Comparison of ENCODE assay signal across 7 cellular contexts in the genomic region with DNA sequence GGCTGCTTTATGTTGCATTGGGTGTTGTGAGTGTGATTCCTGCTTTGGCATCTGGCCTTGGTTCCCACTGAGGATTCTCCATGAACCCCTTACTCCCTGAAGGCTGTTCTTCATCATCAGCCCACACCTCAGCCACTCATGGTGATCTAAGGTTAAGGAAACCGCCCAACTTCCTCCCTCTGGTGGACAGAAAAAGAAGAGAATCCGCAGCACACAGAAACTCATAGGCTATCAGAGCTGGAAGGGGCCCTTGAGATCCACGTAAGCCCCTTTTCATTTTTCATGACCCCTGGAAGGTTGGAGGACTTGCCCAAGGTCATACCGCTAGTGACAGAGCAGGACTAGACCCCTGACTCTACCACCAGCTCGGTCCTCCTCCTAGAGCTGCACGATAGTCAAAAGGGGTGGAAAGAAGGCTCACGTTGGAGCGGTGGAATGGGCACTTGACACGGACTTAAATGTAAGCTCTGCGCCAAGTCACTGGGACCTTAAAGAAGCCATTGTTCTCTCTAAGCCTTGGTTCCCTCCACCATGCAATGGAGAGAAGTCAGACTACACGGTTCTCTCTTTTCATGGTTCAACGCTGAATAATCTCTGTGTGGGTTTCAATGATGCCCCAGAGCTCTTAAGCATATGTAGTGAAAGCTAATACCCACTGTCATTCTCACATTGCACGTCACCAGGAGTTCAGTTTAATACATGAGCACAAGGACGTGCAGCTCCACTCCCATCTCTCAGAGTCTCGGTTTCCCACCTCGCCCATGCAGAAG.
DNase-seq lines count a peak whose midpoint lies in the region; ATAC-seq and TF ChIP-seq lines count a peak whose summit lies in the region.

No MANE protein-coding gene starts in this region.

- H3K4me3 Mint-ChIP-seq in activated B cell treated with CpG ODN at 0.5 μM for 24 hours, result no peak overlapping the region

- H3K9me3 Mint-ChIP-seq in activated B cell treated with CpG ODN at 0.5 μM for 24 hours, result no peaks in the 10 kb centered on the region

- no peaks in the 10 kb centered on the region for H3K27me3 Mint-ChIP-seq in activated B cell treated with CpG ODN at 0.5 μM for 24 hours

- WGBS in upper lobe of left lung, 2 donors, result 90 to 94% methylated on average over 14 to 16 of the region's 16 CpGs

- peaks cover 4 to 16% (median 6%) of the 10 kb centered on the region in 4 donors for H3K4me1 ChIP-seq in upper lobe of left lung

- no peaks in the 10 kb centered on the region for H3K27me3 ChIP-seq in HL-60 (ENCODE audit: insufficient read depth, poor library complexity, severe bottlenecking)
- H3K27me3 ChIP-seq in upper lobe of left lung, result no peaks in the 10 kb centered on the region

- no peaks in the 10 kb centered on the region for H3K36me3 Mint-ChIP-seq in activated B cell treated with CpG ODN at 0.5 μM for 24 hours (ENCODE audit: low read depth)

- no peaks in the 10 kb centered on the region for H3K9me3 ChIP-seq in upper lobe of left lung

- H3K27ac Mint-ChIP-seq in activated B cell treated with CpG ODN at 0.5 μM for 24 hours, result no peak overlapping the region

- DNase-seq in HL-60 (ENCODE audit: low read depth in 1 of 2, low spot score in 1 of 2) (peak in 1 of 2 experiments; percentile 65), activated B cell treated with CpG ODN at 0.5 μM for 24 hours (no peak), foreskin melanocyte (peak; percentile 90), upper lobe of left lung (no peak), NCI-H2081 (lab: John Stamatoyannopoulos, UW) (no peak)

- no peak for TF ChIP-seq POLR2A in upper lobe of left lung (IDR thresholded peaks at IDR 0.05)

- intact Hi-C loops in activated B cell treated with CpG ODN at 0.5 μM for 24 hours (cut with micrococcal nuclease), result loop anchor here (1.0 kb wide), 2 partner anchors 98 to 99 kb away; partner anchors contain the start of gene UBASH3B

- POLR2A ChIA-PET in activated B cell treated with CpG ODN at 0.5 μM for 24 hours (lab: Charles Lee), result interaction anchor here (0.7 to 3.1 kb wide), 7 partner anchors 9 to 99 kb away, joined by 3 to 16 read pairs (median 4); partner anchors contain the start of gene UBASH3B

- CTCF ChIA-PET in activated B cell treated with CpG ODN at 0.5 μM for 24 hours (lab: Charles Lee), result interaction anchor here (0.9 to 6.4 kb wide), 25 partner anchors 9 to 174 kb away, joined by 3 to 134 read pairs (median 10); partner anchors contain the start of gene UBASH3B

- TF ChIP-seq CTCF in GM12875 (IDR thresholded peaks at IDR 0.05; ENCODE audit: borderline replicate concordance, insufficient read depth, low read depth, low read length), result peak; percentile 59; the same call in 1 of the 2 replicates
- TF ChIP-seq CTCF in HL-60 (IDR thresholded peaks at IDR 0.05; ENCODE audit: insufficient read depth, low read length), result peak; percentile 46
- no peak for TF ChIP-seq CTCF in activated B cell treated with CpG ODN at 0.5 μM for 24 hours (IDR thresholded peaks at IDR 0.05)
- peak in 5 of 6 experiments; percentile 29 to 46 (median 32) for TF ChIP-seq CTCF in upper lobe of left lung (IDR thresholded peaks at IDR 0.05)

- no peak for TF ChIP-seq EP300 in upper lobe of left lung (IDR thresholded peaks at IDR 0.05)

- H3K27ac ChIP-seq in HL-60 (replicated peaks) (0 out of 2 replicates have a peak overlapping the region, but pooled peaks have one; percentile 27), upper lobe of left lung (no peak overlapping the region)

- no peaks in the 10 kb centered on the region for H3K36me3 ChIP-seq in upper lobe of left lung

- ATAC-seq in activated B cell treated with CpG ODN at 0.5 μM for 24 hours (ENCODE audit: low read depth), result peak; percentile 48
- ATAC-seq in upper lobe of left lung (ENCODE audit: low FRiP score in 2 of 2), result peak in 1 of 2 donors; percentile 33
- ATAC-seq in esophagus mucosa, result no peak

- peaks cover 28% of the 10 kb centered on the region for H3K4me1 Mint-ChIP-seq in activated B cell treated with CpG ODN at 0.5 μM for 24 hours

- H3K4me3 ChIP-seq in GM12875 (ENCODE audit: low read depth, low read length) (no peak overlapping the region), HL-60 (replicated peaks; ENCODE audit: insufficient read depth, low read length) (no peak overlapping the region), upper lobe of left lung (no peak overlapping the region)
